23 cellular contexts compared by ENCODE assay signal in the genomic region with DNA sequence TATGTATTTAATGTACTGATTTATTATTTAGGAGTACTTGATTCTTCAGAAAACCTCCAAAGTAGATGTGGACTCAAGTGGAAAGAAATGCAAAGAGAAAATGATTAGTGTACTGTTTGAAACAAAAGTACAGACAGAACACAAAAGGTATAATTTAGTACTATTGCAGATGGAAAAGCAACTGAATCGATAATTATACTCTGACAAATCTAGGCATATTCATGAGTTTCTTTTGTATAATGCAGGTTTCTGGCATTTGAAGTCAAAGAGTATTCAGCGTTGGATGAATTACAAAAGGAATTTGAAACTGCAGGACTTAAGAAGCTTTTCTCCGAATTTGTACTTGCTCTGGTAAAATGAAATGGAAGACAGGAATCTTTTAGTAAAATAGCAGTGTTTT.
"Had no signal": no experiment of that assay in that cellular context is flagged by ENCODE, and none has a peak within 500 bp of the region (broad histone marks: within the 10 kb centered on the region; RNA-seq: fewer than 3 reads in every experiment).

No MANE protein-coding gene starts in this region.

- H3K9ac ChIP-seq: parathyroid adenoma had no signal

- H3K27ac Mint-ChIP-seq: activated T-helper 17 cell treated with anti-CD3 and anti-CD28 coated beads, Interleukin-2, amount 50 U/mL, for 72 hours; dendritic cell treated with granulocyte-macrophage colony-stimulating factor and Interleukin-4, amounts not matched to agents 40 ng/mL and 50 ng/mL, for 4 days; stimulated activated memory B cell treated with anti-CD40 and anti-IgM and Interleukin-4, amounts not matched to agents 10 μg/mL and 1 μg/mL and 100 μg/mL, for 72 hours had no signal

- H3K9me3 ChIP-seq: right lobe of liver, suprapubic skin had no signal

- H3K27me3 ChIP-seq: right lobe of liver, stomach, suprapubic skin, tibial nerve had no signal

- H3K4me1 ChIP-seq: parathyroid adenoma, right lobe of liver, stomach had no signal

- H3K4me3 ChIP-seq: right lobe of liver, smooth muscle cell, stomach, suprapubic skin, tibial nerve had no signal

- H3K9me3 Mint-ChIP-seq: activated T-helper 17 cell treated with anti-CD3 and anti-CD28 coated beads, Interleukin-2, amount 50 U/mL, for 72 hours; dendritic cell treated with granulocyte-macrophage colony-stimulating factor and Interleukin-4, amounts not matched to agents 40 ng/mL and 50 ng/mL, for 4 days had no signal

- H3K27me3 Mint-ChIP-seq: activated T-helper 17 cell treated with anti-CD3 and anti-CD28 coated beads, Interleukin-2, amount 50 U/mL, for 72 hours; dendritic cell treated with granulocyte-macrophage colony-stimulating factor and Interleukin-4, amounts not matched to agents 40 ng/mL and 50 ng/mL, for 4 days; stimulated activated memory B cell treated with anti-CD40 and anti-IgM and Interleukin-4, amounts not matched to agents 10 μg/mL and 1 μg/mL and 100 μg/mL, for 72 hours had no signal

- ATAC-seq: activated T-helper 17 cell treated with anti-CD3 and anti-CD28 coated beads, Interleukin-2, amount 50 U/mL, for 72 hours; left cardiac atrium; right lobe of liver; stimulated activated memory B cell treated with anti-CD40 and anti-IgM and Interleukin-4, amounts not matched to agents 10 μg/mL and 1 μg/mL and 100 μg/mL, for 72 hours had no signal

- H3K4me3 Mint-ChIP-seq: activated T-helper 17 cell treated with anti-CD3 and anti-CD28 coated beads, Interleukin-2, amount 50 U/mL, for 72 hours; dendritic cell treated with granulocyte-macrophage colony-stimulating factor and Interleukin-4, amounts not matched to agents 40 ng/mL and 50 ng/mL, for 4 days; nephron; stimulated activated memory B cell treated with anti-CD40 and anti-IgM and Interleukin-4, amounts not matched to agents 10 μg/mL and 1 μg/mL and 100 μg/mL, for 72 hours had no signal

- DNase-seq: activated T-cell treated with anti-CD3 and anti-CD28 coated beads, Interleukin-2, amount 50 U/mL, for 1 hour; amygdala; effector CD4-positive, alpha-beta T cell; erythroblast; foreskin melanocyte; hypothalamus; islet precursor cell; left cardiac atrium; mesenchymal stem cell; nucleus accumbens; right lobe of liver; stimulated activated CD4-positive, alpha-beta T cell treated with anti-CD3 and anti-CD28 coated beads, Interleukin-15, amount 100 ng/mL, for 24 hours; stomach; T-helper 1 cell; WERI-Rb-1 had no signal

- H3K27ac ChIP-seq: parathyroid adenoma, right lobe of liver, stomach, suprapubic skin, tibial nerve, WERI-Rb-1 had no signal
